8 cellular contexts compared by ENCODE assay signal in the genomic region with DNA sequence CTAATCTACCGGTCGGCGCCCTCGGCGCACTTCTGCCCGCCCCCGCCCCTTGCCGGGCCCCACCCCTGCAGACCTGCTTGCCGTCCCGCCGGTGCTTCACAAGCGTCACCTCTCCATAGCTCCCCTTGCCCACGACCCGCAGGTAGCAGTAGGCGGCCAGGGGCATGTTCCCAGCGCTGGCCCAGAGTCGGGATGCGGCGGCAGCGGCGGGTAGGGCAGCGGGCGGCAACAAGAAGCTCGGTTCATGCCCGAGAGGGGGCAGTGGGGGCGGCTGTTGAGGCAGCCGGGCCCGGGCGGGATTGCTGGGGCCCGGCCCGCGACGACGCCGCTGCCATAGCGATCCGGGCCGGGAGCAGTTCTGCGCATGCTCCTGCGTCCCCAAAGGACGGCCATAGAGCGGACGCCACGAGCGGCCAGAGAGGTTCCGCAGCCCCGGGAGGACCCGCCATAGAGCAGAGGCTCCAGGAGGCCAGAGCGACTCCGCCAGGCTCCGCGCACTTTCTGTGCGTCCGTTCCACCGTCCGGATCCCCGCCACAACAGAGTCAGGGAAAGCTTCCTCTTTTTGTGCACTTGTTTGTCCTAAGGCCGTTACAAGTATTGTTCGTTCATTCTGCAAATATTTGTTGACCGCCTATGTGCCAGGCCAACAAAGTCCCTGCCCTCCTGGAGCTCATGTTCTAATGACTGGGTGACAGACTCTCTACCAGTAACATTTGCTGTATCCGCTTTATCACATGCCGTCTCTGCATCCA. TPM values are rescaled to one million over a fixed set of nuclear protein-coding genes. Genes with fewer than 3 reads are reported as not detected.
DNase-seq lines count a peak whose midpoint lies in the region; ATAC-seq and TF ChIP-seq lines count a peak whose summit lies in the region.

NEK4 (minus strand) TSS at position 360 of the 753 bp plus-strand sequence; CDS start at position 166, 194 bp downstream.

- peak within 1 kb of the TSS; percentile 90 to 97 (median 92) for H3K27ac Mint-ChIP-seq in CD4-positive, CD25-positive, alpha-beta regulatory T cell

- peaks cover 15 to 25% (median 21%) of the 10 kb centered on the region in 4 donors for H3K4me1 Mint-ChIP-seq in CD4-positive, CD25-positive, alpha-beta regulatory T cell

- H3K4me3 Mint-ChIP-seq in CD4-positive, CD25-positive, alpha-beta regulatory T cell = peak within 1 kb of the TSS; percentile 93 to 98 (median 98)

- H3K4me3 ChIP-seq in CD4-positive, CD25-positive, alpha-beta regulatory T cell (ENCODE audit: low read depth, low read length) = peak within 1 kb of the TSS; percentile 90
- H3K4me3 ChIP-seq in liver (ENCODE audit: low read depth in 1 of 3, low read length in 3 of 3) = peak within 1 kb of the TSS; percentile 70 to 92 (median 71)

- no peaks in the 10 kb centered on the region for H3K27me3 ChIP-seq in CD4-positive, CD25-positive, alpha-beta regulatory T cell (ENCODE audit: control insufficient read depth, insufficient read depth, low read length)
- H3K27me3 ChIP-seq in liver (ENCODE audit: control insufficient read depth in 4 of 4, insufficient read depth in 4 of 4, low read length in 3 of 4) = no peaks in the 10 kb centered on the region

- H3K9me3 Mint-ChIP-seq in CD4-positive, CD25-positive, alpha-beta regulatory T cell = no peaks in the 10 kb centered on the region

- peaks cover 15% of the 10 kb centered on the region for H3K4me1 ChIP-seq in CD4-positive, CD25-positive, alpha-beta regulatory T cell (ENCODE audit: control insufficient read depth, insufficient read depth, low read length, poor library complexity, severe bottlenecking)
- H3K4me1 ChIP-seq in liver (ENCODE audit: control insufficient read depth in 4 of 4, insufficient read depth in 4 of 4, low read length in 3 of 4) = peaks cover 5 to 55% (median 50%) of the 10 kb centered on the region in 4 donors

- peaks cover 13% of the 10 kb centered on the region for H3K36me3 ChIP-seq in CD4-positive, CD25-positive, alpha-beta regulatory T cell (ENCODE audit: control insufficient read depth, insufficient read depth, low read length)
- peaks cover 2 to 20% (median 9%) of the 10 kb centered on the region in 4 donors for H3K36me3 ChIP-seq in liver (ENCODE audit: control insufficient read depth in 4 of 4, insufficient read depth in 3 of 4, low read depth in 1 of 4, low read length in 3 of 4)

- H3K9me3 ChIP-seq in CD4-positive, CD25-positive, alpha-beta regulatory T cell (ENCODE audit: control insufficient read depth in 2 of 2, low read length in 2 of 2) = no peaks in the 10 kb centered on the region
- no peaks in the 10 kb centered on the region for H3K9me3 ChIP-seq in liver (ENCODE audit: control insufficient read depth in 4 of 4, low read length in 3 of 4)

- ATAC-seq in CD4-positive, CD25-positive, alpha-beta regulatory T cell (ENCODE audit: low read depth in 2 of 2) = peak; percentile 93 to 94
- ATAC-seq in GM19397 (IDR thresholded peaks at IDR 0.05; ENCODE audit: unreplicated experiment) (peak; percentile 98), HG03565 (IDR thresholded peaks at IDR 0.05; ENCODE audit: unreplicated experiment) (peak; percentile 89)

- H3K27ac ChIP-seq in CD4-positive, CD25-positive, alpha-beta regulatory T cell (ENCODE audit: insufficient read depth, low read length, poor library complexity, severe bottlenecking) = peak within 1 kb of the TSS; percentile 62
- H3K27ac ChIP-seq in liver (ENCODE audit: low read depth in 1 of 2, low read length in 2 of 2) = peak within 1 kb of the TSS; percentile 39 to 60

- TF ChIP-seq CTCF in liver (IDR thresholded peaks at IDR 0.05; ENCODE audit: low read depth, low read length, missing input control) = no peak

- peaks cover 3% of the 10 kb centered on the region for H3K36me3 Mint-ChIP-seq in CD4-positive, CD25-positive, alpha-beta regulatory T cell

- peaks cover 2% of the 10 kb centered on the region for H3K27me3 Mint-ChIP-seq in CD4-positive, CD25-positive, alpha-beta regulatory T cell

- H3K9ac ChIP-seq in liver (ENCODE audit: low read depth in 1 of 2, low read length in 2 of 2) = peak within 1 kb of the TSS in 1 of 2 donors; percentile 71

- peak; percentile 30 to 50 for TF ChIP-seq RAD21 in liver (IDR thresholded peaks at IDR 0.05)

- WGBS in liver = under 1% methylated on average over 62 of the region's 62 CpGs

- DNase-seq in CD4-positive, CD25-positive, alpha-beta regulatory T cell = peak; percentile 65 to 90 (median 73)
- peak; percentile 76 for DNase-seq in NCI-H774 (lab: John Stamatoyannopoulos, UW)
- peak; percentile 67 to 69 for DNase-seq in activated CD4-positive, alpha-beta T cell treated with anti-CD3 and anti-CD28 coated beads, Interleukin-2, amount 50 U/mL, for 4 hours
- peak; percentile 77 to 92 for DNase-seq in dermis microvascular lymphatic vessel endothelial cell (ENCODE audit: low read depth in 2 of 2)
- peak; percentile 88 for DNase-seq in stimulated activated CD4-positive, alpha-beta T cell treated with anti-CD3 and anti-CD28 coated beads, Interleukin-4, amount 100 ng/mL, for 1 hour

TF ChIP-seq in liver, 16 proteins besides CTCF, POLR2A, EP300 and RAD21:
- TF ChIP-seq, protein P1, sequence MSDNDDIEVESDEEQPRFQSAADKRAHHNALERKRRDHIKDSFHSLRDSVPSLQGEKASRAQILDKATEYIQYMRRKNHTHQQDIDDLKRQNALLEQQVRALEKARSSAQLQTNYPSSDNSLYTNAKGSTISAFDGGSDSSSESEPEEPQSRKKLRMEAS (IDR thresholded peaks at IDR 0.05) = peak; percentile 36
- TF ChIP-seq HNF4A (conservative IDR thresholded peaks at IDR 0.05) (peak in 1 of 2 donors; percentile 37), EGR1 (IDR thresholded peaks at IDR 0.05; ENCODE audit: low read depth in 2 of 2) (no peak), TAF1 (conservative IDR thresholded peaks at IDR 0.05) (peak; percentile 83), NR2F2 (IDR thresholded peaks at IDR 0.05) (no peak), REST (IDR thresholded peaks at IDR 0.05) (peak; percentile 48), YY1 (IDR thresholded peaks at IDR 0.05) (peak; percentile 97), FOXA2 (IDR thresholded peaks at IDR 0.05) (no peak), HNF4G (IDR thresholded peaks at IDR 0.05) (no peak), JUND (IDR thresholded peaks at IDR 0.05) (no peak), RXRA (IDR thresholded peaks at IDR 0.05) (peak; percentile 36 to 54), FOXA1 (IDR thresholded peaks at IDR 0.05) (peak; percentile 11), GABPA (IDR thresholded peaks at IDR 0.05 in 1 of 2, conservative IDR thresholded peaks at IDR 0.05 in 1 of 2) (peak in 1 of 2 donors; percentile 44), SP1 (IDR thresholded peaks at IDR 0.05) (peak; percentile 56)
- TF ChIP-seq, protein P2, sequence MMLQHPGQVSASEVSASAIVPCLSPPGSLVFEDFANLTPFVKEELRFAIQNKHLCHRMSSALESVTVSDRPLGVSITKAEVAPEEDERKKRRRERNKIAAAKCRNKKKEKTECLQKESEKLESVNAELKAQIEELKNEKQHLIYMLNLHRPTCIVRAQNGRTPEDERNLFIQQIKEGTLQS (IDR thresholded peaks at IDR 0.05) = no peak
- TF ChIP-seq, protein P3, sequence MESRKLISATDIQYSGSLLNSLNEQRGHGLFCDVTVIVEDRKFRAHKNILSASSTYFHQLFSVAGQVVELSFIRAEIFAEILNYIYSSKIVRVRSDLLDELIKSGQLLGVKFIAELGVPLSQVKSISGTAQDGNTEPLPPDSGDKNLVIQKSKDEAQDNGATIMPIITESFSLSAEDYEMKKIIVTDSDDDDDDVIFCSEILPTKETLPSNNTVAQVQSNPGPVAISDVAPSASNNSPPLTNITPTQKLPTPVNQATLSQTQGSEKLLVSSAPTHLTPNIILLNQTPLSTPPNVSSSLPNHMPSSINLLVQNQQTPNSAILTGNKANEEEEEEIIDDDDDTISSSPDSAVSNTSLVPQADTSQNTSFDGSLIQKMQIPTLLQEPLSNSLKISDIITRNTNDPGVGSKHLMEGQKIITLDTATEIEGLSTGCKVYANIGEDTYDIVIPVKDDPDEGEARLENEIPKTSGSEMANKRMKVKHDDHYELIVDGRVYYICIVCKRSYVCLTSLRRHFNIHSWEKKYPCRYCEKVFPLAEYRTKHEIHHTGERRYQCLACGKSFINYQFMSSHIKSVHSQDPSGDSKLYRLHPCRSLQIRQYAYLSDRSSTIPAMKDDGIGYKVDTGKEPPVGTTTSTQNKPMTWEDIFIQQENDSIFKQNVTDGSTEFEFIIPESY (IDR thresholded peaks at IDR 0.05) = peak; percentile 45

RNA-seq across cellular contexts. Expression of gene NEK4, which starts in this region (rescaled TPM):
- 13.9 TPM for total RNA-seq in CD4-positive, CD25-positive, alpha-beta regulatory T cell
- 1 to 10 TPM; 6.3 to 8.5 (median 7.2) TPM for polyA plus RNA-seq in CD4-positive, CD25-positive, alpha-beta regulatory T cell
- 11.6 and 12.6 TPM in 2 replicates for total RNA-seq in dermis microvascular lymphatic vessel endothelial cell
- total RNA-seq in liver = 10 to 100 TPM; 24.0 to 28.7 TPM
- polyA plus RNA-seq in liver = 1 to 10 TPM; 5.4 to 6.8 TPM

Comparison
In these comparisons a context has a peak if more than half of its experiments do, and no peak if none do; other contexts are left out.
1. Peak in every context shown above with its lines: DNase-seq, ATAC-seq, H3K4me3 ChIP-seq and H3K27ac ChIP-seq.